14 cellular contexts compared by ENCODE assay signal in the genomic region with DNA sequence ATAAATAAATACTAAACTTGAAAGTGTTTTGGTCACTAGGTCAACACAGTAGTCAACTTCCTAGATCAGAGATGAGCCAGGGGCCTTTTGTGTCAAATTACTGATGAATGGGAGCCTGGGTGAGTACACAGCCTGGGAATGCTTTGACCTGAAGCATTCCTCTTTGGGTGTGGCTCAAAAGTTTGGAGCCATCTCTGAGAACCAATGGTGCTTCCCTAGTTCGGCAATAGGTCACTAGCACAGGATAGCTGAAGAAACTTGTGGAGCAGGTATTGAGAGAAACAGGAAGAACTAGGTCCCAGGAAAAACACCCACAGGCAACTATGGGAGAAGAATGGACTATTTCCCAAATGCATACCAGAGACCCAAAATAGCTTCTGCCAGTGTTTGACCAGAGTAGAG. TPM values are rescaled to one million over a fixed set of nuclear protein-coding genes. Genes with fewer than 3 reads are reported as not detected.
A peak's percentile ranks its signal among the peaks of the same experiment; 100 is the strongest.
DNase-seq lines count a peak whose midpoint lies in the region; TF ChIP-seq lines count a peak whose summit lies in the region.
"Had no signal": no experiment of that assay in that cellular context is flagged by ENCODE, and none has a peak within 500 bp of the region (broad histone marks: within the 10 kb centered on the region; RNA-seq: fewer than 3 reads in every experiment).

No MANE protein-coding gene starts in this region.

- no peak for TF ChIP-seq CTCF in H9 (conservative IDR thresholded peaks at IDR 0.05)
- no peak for TF ChIP-seq CTCF in RWPE1 (conservative IDR thresholded peaks at IDR 0.05; ENCODE audit: low read depth)

- H2BK120ac ChIP-seq in H9 (ENCODE audit: low read depth, low read length, poor library complexity, severe bottlenecking), result no peak overlapping the region

- H3K79me1 ChIP-seq in H9 (ENCODE audit: insufficient read depth, low read depth, low read length, poor library complexity, severe bottlenecking), result no peaks in the 10 kb centered on the region

- no peak overlapping the region for H2BK12ac ChIP-seq in H9 (ENCODE audit: insufficient read length, low read depth, low read length)

- H4K8ac ChIP-seq in H9 (replicated peaks; ENCODE audit: insufficient read length, low read depth, low read length), result no peak overlapping the region

- H4K91ac ChIP-seq in H9 (ENCODE audit: insufficient read length, low read depth, low read length), result no peak overlapping the region

- H3T11ph ChIP-seq in H9 (ENCODE audit: low read length), result no peak overlapping the region

- no peaks in the 10 kb centered on the region for H3K79me2 ChIP-seq in H9 (ENCODE audit: insufficient read depth, low read length)

- H3K36me3 ChIP-seq in skeletal muscle tissue (ENCODE audit: control insufficient read depth in 3 of 3, insufficient read depth in 3 of 3, low read length in 3 of 3), result no peaks in the 10 kb centered on the region

- DNase-seq in H9 (peak; percentile 39), RWPE1 (ENCODE audit: low spot score) (peak; percentile 84), islet precursor cell (peak; percentile 97), NCI-H1105 (lab: John Stamatoyannopoulos, UW) (no peak), amygdala (lab: John Stamatoyannopoulos, UW) (no peak)
- no peak for DNase-seq in activated CD4-positive, alpha-beta T cell treated with anti-CD3 and anti-CD28 coated beads, Interleukin-2, amount 50 U/mL, for 1 hour
- DNase-seq: activated CD4-positive, alpha-beta T cell treated with anti-CD3 and anti-CD28 coated beads, Interleukin-2, amount 50 U/mL, for 48 hours; activated naive CD4-positive, alpha-beta T cell treated with anti-CD3 and anti-CD28 coated beads for 36 hours; DMS153; NCI-H526; stimulated activated CD4-positive, alpha-beta T cell treated with anti-CD3 and anti-CD28 coated beads, Interleukin-4, amount 100 ng/mL, for 1 hour had no signal

- no peaks in the 10 kb centered on the region for H3K9me3 Mint-ChIP-seq in H9
- H3K9me3 Mint-ChIP-seq: activated naive CD4-positive, alpha-beta T cell treated with anti-CD3 and anti-CD28 coated beads for 36 hours; dendritic cell treated with granulocyte-macrophage colony-stimulating factor and Interleukin-4, amounts not matched to agents 40 ng/mL and 50 ng/mL, for 4 days had no signal

- H2BK15ac ChIP-seq in H9 (ENCODE audit: low read depth, low read length), result no peak overlapping the region

- no peaks in the 10 kb centered on the region for H3K4me1 ChIP-seq in H9 (ENCODE audit: insufficient read depth, low read length)
- H3K4me1 ChIP-seq in skeletal muscle tissue (ENCODE audit: control insufficient read depth in 3 of 3, insufficient read depth in 3 of 3, low read length in 3 of 3), result peaks cover 18 to 31% (median 30%) of the 10 kb centered on the region in 3 donors

- H3K56ac ChIP-seq in H9 (ENCODE audit: insufficient read length, low read depth, low read length), result no peak overlapping the region

- peak overlapping the region in 2 of 3 experiments; percentile 81 to 83; a peak in 4 of 7 replicates for H3K27ac Mint-ChIP-seq in H9
- H3K27ac Mint-ChIP-seq: activated naive CD4-positive, alpha-beta T cell treated with anti-CD3 and anti-CD28 coated beads for 36 hours; dendritic cell treated with granulocyte-macrophage colony-stimulating factor and Interleukin-4, amounts not matched to agents 40 ng/mL and 50 ng/mL, for 4 days had no signal

- no peak overlapping the region for H2AFZ ChIP-seq in H9 (ENCODE audit: low read length)

- no peaks in the 10 kb centered on the region for H4K20me1 ChIP-seq in H9 (ENCODE audit: control insufficient read depth, insufficient read depth, insufficient read length)

- H3K36me3 Mint-ChIP-seq in H9 (ENCODE audit: insufficient read depth in 1 of 3, low read depth in 3 of 3), result peaks cover 0 to 8% (median 4%) of the 10 kb centered on the region in 3 experiments; a peak in 3 of 7 replicates

- no peak overlapping the region for H3K23ac ChIP-seq in H9 (ENCODE audit: insufficient read length, low read depth, low read length)

- CTCF ChIA-PET in RWPE1 (lab: Yijun Ruan, JAX), result interaction anchor here (0.6 to 1.5 kb wide), 3 partner anchors 11 to 45 kb away, joined by 3 to 6 read pairs (median 4); no protein-coding TSS in a partner anchor

- no peak overlapping the region for H3K4me3 Mint-ChIP-seq in H9
- H3K4me3 Mint-ChIP-seq: activated naive CD4-positive, alpha-beta T cell treated with anti-CD3 and anti-CD28 coated beads for 36 hours; dendritic cell treated with granulocyte-macrophage colony-stimulating factor and Interleukin-4, amounts not matched to agents 40 ng/mL and 50 ng/mL, for 4 days had no signal

- H3K4me2 ChIP-seq in H9 (ENCODE audit: insufficient read depth, insufficient read length, low read length), result no peak overlapping the region

- H2BK5ac ChIP-seq in H9 (ENCODE audit: insufficient read length, low read length), result no peak overlapping the region

- H2BK20ac ChIP-seq in H9 (ENCODE audit: low read depth, low read length, poor library complexity, severe bottlenecking), result no peak overlapping the region

- H3K9ac ChIP-seq in H9 (ENCODE audit: extremely low read depth, insufficient read length, low read length) (no peak overlapping the region), skeletal muscle tissue (ENCODE audit: low read depth in 1 of 3, low read length in 3 of 3) (peak overlapping the region in 1 of 3 donors; percentile 47)

- no peaks in the 10 kb centered on the region for H3K27me3 Mint-ChIP-seq in H9 (ENCODE audit: low read depth)
- H3K27me3 Mint-ChIP-seq: dendritic cell treated with granulocyte-macrophage colony-stimulating factor and Interleukin-4, amounts not matched to agents 40 ng/mL and 50 ng/mL, for 4 days had no signal

- no peak overlapping the region for H4K5ac ChIP-seq in H9 (ENCODE audit: insufficient read length, low read depth, low read length)

- no peaks in the 10 kb centered on the region for H3K23me2 ChIP-seq in H9 (ENCODE audit: insufficient read length, low read depth, low read length, poor library complexity, severe bottlenecking)

- no peak overlapping the region for H3K4me3 ChIP-seq in skeletal muscle tissue (ENCODE audit: low read length in 3 of 3)

- no peak overlapping the region for H3K4ac ChIP-seq in H9 (ENCODE audit: low read depth, low read length)

- H3K14ac ChIP-seq in H9 (ENCODE audit: insufficient read depth, low read length), result no peak overlapping the region

- H3K4me1 Mint-ChIP-seq in H9, result peaks cover 40 to 43% of the 10 kb centered on the region in 2 experiments

- no peak overlapping the region for H2AK5ac ChIP-seq in H9 (ENCODE audit: insufficient read length, low read length)

- H3K27ac ChIP-seq in H9 (ENCODE audit: insufficient read length, low read depth, low read length) (no peak overlapping the region), RWPE1 (no peak overlapping the region), skeletal muscle tissue (ENCODE audit: low read depth, low read length) (peak overlapping the region; percentile 97)
- H3K27ac ChIP-seq: neutrophil had no signal

- no peak overlapping the region for H3K18ac ChIP-seq in H9 (ENCODE audit: insufficient read length, low read depth, low read length)

- POLR2A ChIA-PET in RWPE1 (lab: Yijun Ruan, JAX; ENCODE audit: low non-redundant PET), result no interaction called here

- WGBS in H9 (ENCODE audit: extremely low coverage, insufficient read length, low lambda C conversion rate), result no CpG with 5 or more reads among the region's 1 CpG

- H3K9me3 ChIP-seq in H9 (ENCODE audit: control insufficient read depth, low read depth, low read length), result no peaks in the 10 kb centered on the region
- no peaks in the 10 kb centered on the region for H3K9me3 ChIP-seq in skeletal muscle tissue (ENCODE audit: control insufficient read depth in 3 of 3, low read length in 3 of 3)
- H3K9me3 ChIP-seq: neutrophil had no signal

- no peaks in the 10 kb centered on the region for H3K27me3 ChIP-seq in H9 (ENCODE audit: insufficient read depth, low read length)
- no peaks in the 10 kb centered on the region for H3K27me3 ChIP-seq in skeletal muscle tissue (ENCODE audit: control insufficient read depth in 3 of 3, insufficient read depth in 3 of 3, low read length in 3 of 3)
- H3K27me3 ChIP-seq: neutrophil had no signal

RNA-seq across cellular contexts. Expression of a gene that starts 56.6 kb away (rescaled TPM):
- total RNA-seq in H9 (2021), result 48.4 and 50.9 TPM in 2 replicates
- 92.4 TPM for total RNA-seq in skeletal muscle tissue

Comparison
In these comparisons a context has a peak if more than half of its experiments do, and no peak if none do; other contexts are left out.
1. DNase-seq: peak in H9 (single experiment), RWPE1 (single experiment) and islet precursor cell (single experiment); none in activated CD4-positive, alpha-beta T cell treated with anti-CD3 and anti-CD28 coated beads, Interleukin-2, amount 50 U/mL, for 1 hour (single experiment), NCI-H1105 (single experiment) and amygdala (0 of 56).